ENCODE assay signal across 17 cellular contexts in genomic region chr2:190581997-190582396, GRCh38. TPM values are rescaled to one million over a fixed set of nuclear protein-coding genes. Genes with fewer than 3 reads are reported as not detected.
DNase-seq lines count a peak whose midpoint lies in the region; ATAC-seq, FAIRE-seq and TF ChIP-seq lines count a peak whose summit lies in the region.
"Had no signal": no experiment of that assay in that cellular context is flagged by ENCODE, and none has a peak within 500 bp of the region (broad histone marks: within the 10 kb centered on the region; RNA-seq: fewer than 3 reads in every experiment).

No MANE protein-coding gene starts in this region.

- in situ Hi-C loops in K562 (cut with MboI), result no loop called here

- WGBS in K562 (ENCODE audit: insufficient coverage, low coverage, missing lambda C conversion rate), result 50% methylated on average over 3 of the region's 3 CpGs

- no peaks in the 10 kb centered on the region for H3K36me3 ChIP-seq in K562 (ENCODE audit: control insufficient read depth, insufficient read depth, low read length)
- H3K36me3 ChIP-seq: BE2C, HAP-1 had no signal

- peak overlapping the region; percentile 64 for H2AFZ ChIP-seq in K562 (ENCODE audit: low read depth, low read length)

- H3K9me1 ChIP-seq in K562 (ENCODE audit: control insufficient read depth, insufficient read depth, low read length), result no peaks in the 10 kb centered on the region

- H3K4me2 ChIP-seq in K562 (ENCODE audit: insufficient read depth, low read length), result peak overlapping the region; percentile 20; the same call in 1 of the 2 replicates

- TF ChIP-seq CTCF in K562 (IDR thresholded peaks at IDR 0.05 in 2 of 3, conservative IDR thresholded peaks at IDR 0.05 in 1 of 3; ENCODE audit: insufficient read depth in 2 of 3, low read depth in 1 of 3, low read length in 3 of 3), result no peak

- POLR2A ChIA-PET in K562 (lab: Yijun Ruan, JAX), result interaction anchor here (1.7 kb wide), 1 partner anchor 20 kb away, joined by 4 read pairs; no protein-coding TSS in a partner anchor
- POLR2A ChIA-PET in activated CD4-positive, alpha-beta T cell treated with anti-CD3 and anti-CD28 coated beads for 36 hours (lab: Charles Lee), result no interaction called here

- no peaks in the 10 kb centered on the region for H3K79me2 ChIP-seq in K562 (ENCODE audit: control insufficient read depth, insufficient read depth, low read length)

- H4K20me1 ChIP-seq in K562 (replicated peaks; ENCODE audit: control insufficient read depth, insufficient read depth, low read length), result no peaks in the 10 kb centered on the region

- no peak overlapping the region for H3K27ac Mint-ChIP-seq in activated CD4-positive, alpha-beta T cell treated with anti-CD3 and anti-CD28 coated beads for 36 hours

- peak overlapping the region; percentile 49; the same call in 2 of the 3 replicates for H3K27ac ChIP-seq in K562 (ENCODE audit: extremely low read depth, low read depth, low read length)
- peak overlapping the region; percentile 81 for H3K27ac ChIP-seq in substantia nigra (ENCODE audit: low read depth, low read length, poor library complexity, severe bottlenecking)
- H3K27ac ChIP-seq: C4-2B had no signal

- ATAC-seq in K562, result peak; percentile 63
- no peak for ATAC-seq in activated CD4-positive, alpha-beta T cell treated with anti-CD3 and anti-CD28 coated beads for 36 hours
- no peak for ATAC-seq in activated CD4-positive, CD25-positive, alpha-beta regulatory T cell treated with anti-CD3 and anti-CD28 coated beads, Interleukin-2, amount 50 U/mL, for 24 hours
- ATAC-seq in HG03457 (IDR thresholded peaks at IDR 0.05; ENCODE audit: unreplicated experiment), result no peak
- ATAC-seq: A549 had no signal

- H3K4me3 ChIP-seq in K562, result no peak overlapping the region
- H3K4me3 ChIP-seq: A549, HAP-1 had no signal

- peaks cover 4 to 57% of the 10 kb centered on the region in 2 experiments; a peak in 4 of 5 replicates for H3K4me1 ChIP-seq in K562 (replicated peaks in 1 of 2; ENCODE audit: control insufficient read depth in 2 of 2, insufficient read depth in 2 of 2, low read length in 2 of 2)
- H3K4me1 ChIP-seq: HAP-1 had no signal

- no peak overlapping the region for H3K4me3 Mint-ChIP-seq in activated CD4-positive, alpha-beta T cell treated with anti-CD3 and anti-CD28 coated beads for 36 hours
- H3K4me3 Mint-ChIP-seq: CD4-positive, alpha-beta memory T cell had no signal

- TF ChIP-seq POLR2A in K562 (conservative IDR thresholded peaks at IDR 0.05), result no peak

- no peaks in the 10 kb centered on the region; the same call in 1 of the 2 replicates for H3K9me3 ChIP-seq in K562 (replicated peaks; ENCODE audit: control insufficient read depth, insufficient read depth, low read depth, low read length)
- H3K9me3 ChIP-seq: A549, BE2C, HAP-1 had no signal

- FAIRE-seq in K562 (lab: Jason Lieb, UNC), result peak; percentile 49
- FAIRE-seq: A549, H1 had no signal

- no peak for TF ChIP-seq RAD21 in K562 (CRISPR knock-in tag; conservative IDR thresholded peaks at IDR 0.05 in 1 of 2, IDR thresholded peaks at IDR 0.05 in 1 of 2)

- H3K9ac ChIP-seq in K562 (ENCODE audit: insufficient read depth in 1 of 2, low read depth in 2 of 2, low read length in 2 of 2), result no peak overlapping the region; a peak in 1 of 4 replicates

- intact Hi-C loops in K562 (cut with micrococcal nuclease), result loop anchor here (5.0 kb wide), 1 partner anchor 50 kb away; the partner anchor contains the start of gene NEMP2
- intact Hi-C loops in activated CD4-positive, alpha-beta T cell treated with anti-CD3 and anti-CD28 coated beads for 36 hours (cut with DNase I, micrococcal nuclease), result no loop called here

- no peaks in the 10 kb centered on the region for H3K9me3 Mint-ChIP-seq in activated CD4-positive, alpha-beta T cell treated with anti-CD3 and anti-CD28 coated beads for 36 hours (ENCODE audit: low read depth)
- H3K9me3 Mint-ChIP-seq: CD4-positive, alpha-beta memory T cell had no signal

- no TSS peak for BruUV-seq in K562 (replicated peaks; lab: Mats Ljungman, UMichigan)

- CTCF ChIA-PET in K562 (lab: Yijun Ruan, JAX; ENCODE audit: low intra/inter-chr PET ratio), result no interaction called here
- CTCF ChIA-PET in activated CD4-positive, alpha-beta T cell treated with anti-CD3 and anti-CD28 coated beads for 36 hours (lab: Charles Lee), result no interaction called here

- no peaks in the 10 kb centered on the region for H3K27me3 ChIP-seq in K562 (ENCODE audit: control insufficient read depth in 2 of 2, insufficient read depth in 2 of 2, low read length in 2 of 2)
- H3K27me3 ChIP-seq: BE2C had no signal

- TF ChIP-seq EP300 in K562 (IDR thresholded peaks at IDR 0.05; ENCODE audit: low read length), result no peak; the same call in 1 of the 2 replicates

- no peaks in the 10 kb centered on the region for H3K27me3 Mint-ChIP-seq in activated CD4-positive, alpha-beta T cell treated with anti-CD3 and anti-CD28 coated beads for 36 hours
- H3K27me3 Mint-ChIP-seq: CD4-positive, alpha-beta memory T cell had no signal

- peaks cover 24% of the 10 kb centered on the region for H3K4me1 Mint-ChIP-seq in activated CD4-positive, alpha-beta T cell treated with anti-CD3 and anti-CD28 coated beads for 36 hours

- DNase-seq in NCI-H82 treated with DMSO at 0.1 percent for 48 hours (lab: John Stamatoyannopoulos, UW; ENCODE audit: unreplicated experiment), result peak; percentile 14
- peak in 1 of 4 experiments; percentile 39 for DNase-seq in K562 (ENCODE audit: extremely low read depth in 1 of 4, low spot score in 3 of 4)
- DNase-seq in foreskin melanocyte, result peak; percentile 63
- DNase-seq in substantia nigra (lab: John Stamatoyannopoulos, UW), result no peak
- no peak for DNase-seq in activated CD4-positive, alpha-beta T cell treated with anti-CD3 and anti-CD28 coated beads for 36 hours
- DNase-seq in effector CD4-positive, alpha-beta T cell, result no peak
- DNase-seq: BE2C; CD4-positive, alpha-beta memory T cell; COR-L47; DMS53; GF-D8 had no signal

- H3K36me3 Mint-ChIP-seq in activated CD4-positive, alpha-beta T cell treated with anti-CD3 and anti-CD28 coated beads for 36 hours (ENCODE audit: low read depth), result no peaks in the 10 kb centered on the region
- H3K36me3 Mint-ChIP-seq: CD4-positive, alpha-beta memory T cell had no signal

TF ChIP-seq in K562, 482 proteins besides CTCF, POLR2A, EP300 and RAD21:
- TF ChIP-seq RBM22 (IDR thresholded peaks at IDR 0.05; ENCODE audit: low read depth, low read length, poor library complexity, severe bottlenecking), result no peak
- no peak for TF ChIP-seq NR2C1 (IDR thresholded peaks at IDR 0.05)
- 0 out of 2 replicates have a peak, but pooled peaks have one; percentile 7 for TF ChIP-seq NR2C1 (tag; IDR thresholded peaks at IDR 0.05)
TF ChIP-seq in K562: peak in this region for 1.

RNA-seq across cellular contexts. Expression of gene NEMP2, which starts 47.5 kb away (rescaled TPM):
- total RNA-seq in K562 (2011; cell fraction: chromatin; rRNA removed; ENCODE audit: low replicate concordance), result 6.9 and 7.5 TPM in 2 replicates
- 3.7 and 4.3 TPM in 2 replicates for total RNA-seq in K562 (2011; cell fraction: nucleolus; rRNA removed)
- 7.4 and 11.6 TPM in 2 replicates for total RNA-seq in K562 (2011; cell fraction: nucleoplasm; rRNA removed)
- 1.4 and 1.6 TPM in 2 replicates for total RNA-seq in K562 (2014; rRNA removed)
- total RNA-seq in K562 (2014; rRNA removed; fragmentation: Illumina TruSeq; extraction: Trizol), result 1.7 and 3.0 TPM in 2 replicates
- total RNA-seq in K562 (2015; rRNA removed; fragmentation: Illumina TruSeq; extraction: Trizol), result 2.0 and 2.2 TPM in 2 replicates
- 2.4 and 3.3 TPM in 2 replicates for total RNA-seq in K562 (2021)
- 2.7 and 3.0 TPM in 2 replicates for polyA plus RNA-seq in K562 (2011; rRNA removed)
- polyA plus RNA-seq in K562 (2011; cell fraction: cytosol; rRNA removed), result 0.55 and 3.2 TPM in 2 replicates
- polyA plus RNA-seq in K562 (2011; cell fraction: nucleus; rRNA removed), result 1.9 and 2.0 TPM in 2 replicates
- polyA plus RNA-seq in K562 (2012), result 2.1 and 2.2 TPM in 2 replicates
- polyA plus RNA-seq in K562 (2014; fragmentation: Illumina TruSeq; extraction: Trizol), result 1.1 and 2.0 TPM in 2 replicates
- under 1 TPM; 0.32 to 0.36 TPM for polyA plus RNA-seq in K562 (2014; fragmentation: Nextera tagmentation; extraction: Ambion mirVana)
- polyA plus RNA-seq in K562 (2014; rRNA removed), result 3.0 and 5.0 TPM in 2 replicates
- 9.7 and 10.6 TPM in 2 replicates for polyA minus RNA-seq in K562 (2011; rRNA and poly(A)+ RNA removed)
- polyA minus RNA-seq in K562 (2011; cell fraction: cytosol; rRNA and poly(A)+ RNA removed), result 3.1 and 3.5 TPM in 2 replicates
- 6.3 and 9.2 TPM in 2 replicates for polyA minus RNA-seq in K562 (2011; cell fraction: nucleus; rRNA and poly(A)+ RNA removed)
- total RNA-seq in activated CD4-positive, alpha-beta T cell treated with anti-CD3 and anti-CD28 coated beads for 36 hours, result 10 to 100 TPM; 24.6 to 25.1 TPM

Comparison
In these comparisons a context has a peak if more than half of its experiments do, and no peak if none do; other contexts are left out.
1. DNase-seq: peak in NCI-H82 treated with DMSO at 0.1 percent for 48 hours (single experiment) and foreskin melanocyte (single experiment); none in substantia nigra (0 of 49), activated CD4-positive, alpha-beta T cell treated with anti-CD3 and anti-CD28 coated beads for 36 hours (single experiment) and effector CD4-positive, alpha-beta T cell (single experiment).